24 cellular contexts compared by ENCODE assay signal in genomic region chr1:198270421-198270820, GRCh38.
A peak's percentile ranks its signal among the peaks of the same experiment; 100 is the strongest.
DNase-seq lines count a peak whose midpoint lies in the region; ATAC-seq, FAIRE-seq and TF ChIP-seq lines count a peak whose summit lies in the region.
"Had no signal": no experiment of that assay in that cellular context is flagged by ENCODE, and none has a peak within 500 bp of the region (broad histone marks: within the 10 kb centered on the region; RNA-seq: fewer than 3 reads in every experiment).

No MANE protein-coding gene starts in this region.

- TF ChIP-seq CTCF in SK-N-SH (IDR thresholded peaks at IDR 0.05) = no peak
- no peak for TF ChIP-seq CTCF in A549 (IDR thresholded peaks at IDR 0.05)
- TF ChIP-seq CTCF in RWPE2 (IDR thresholded peaks at IDR 0.05; ENCODE audit: poor library complexity, severe bottlenecking) = no peak

- no peaks in the 10 kb centered on the region for H3K9me3 ChIP-seq in SK-N-SH
- H3K9me3 ChIP-seq in A549 = no peaks in the 10 kb centered on the region
- no peaks in the 10 kb centered on the region for H3K9me3 ChIP-seq in RWPE2 (ENCODE audit: severe bottlenecking)
- H3K9me3 ChIP-seq: SJCRH30 had no signal

- peaks cover 91% of the 10 kb centered on the region for H3K79me2 ChIP-seq in SK-N-SH (ENCODE audit: insufficient read depth)

- H3K4me3 ChIP-seq in SK-N-SH (ENCODE audit: low read depth in 2 of 2, low read length in 1 of 2) (no peak overlapping the region), A549 (no peak overlapping the region), RWPE2 (ENCODE audit: severe bottlenecking) (no peak overlapping the region)
- H3K4me3 ChIP-seq: GM23338, SJCRH30 had no signal

- peak overlapping the region; percentile 9; the same call in 1 of the 2 replicates for H3K4me2 ChIP-seq in SK-N-SH
- no peak overlapping the region for H3K4me2 ChIP-seq in A549
- H3K4me2 ChIP-seq: GM23338 had no signal

- no peak for TF ChIP-seq EP300 in SK-N-SH (IDR thresholded peaks at IDR 0.05; ENCODE audit: borderline replicate concordance in 1 of 2, low read depth in 1 of 2, low read length in 1 of 2)
- TF ChIP-seq EP300 in A549 (IDR thresholded peaks at IDR 0.05) = no peak

- TF ChIP-seq RAD21 in SK-N-SH (IDR thresholded peaks at IDR 0.05; ENCODE audit: low read length) (no peak), A549 (conservative IDR thresholded peaks at IDR 0.05 in 1 of 2, IDR thresholded peaks at IDR 0.05 in 1 of 2) (no peak)

- CTCF ChIA-PET in SK-N-SH (lab: Yijun Ruan, JAX) = interaction anchor here (1.1 kb wide), 1 partner anchor 101 kb away, joined by 3 read pairs; no protein-coding TSS in a partner anchor
- CTCF ChIA-PET in A549 (lab: Yijun Ruan, JAX) = interaction anchor here (2.1 kb wide), 1 partner anchor 9 kb away, joined by 5 read pairs; no protein-coding TSS in a partner anchor

- no peak overlapping the region for H3K9ac ChIP-seq in SK-N-SH

- no peak for TF ChIP-seq POLR2A in A549 (IDR thresholded peaks at IDR 0.05; ENCODE audit: low read length)

- H3K27me3 ChIP-seq in SK-N-SH (ENCODE audit: insufficient read depth) (no peaks in the 10 kb centered on the region), RWPE2 (ENCODE audit: insufficient read depth, poor library complexity, severe bottlenecking) (no peaks in the 10 kb centered on the region)
- H3K27me3 ChIP-seq: SJCRH30 had no signal

- H2AFZ ChIP-seq in SK-N-SH (ENCODE audit: low read depth) = no peak overlapping the region
- H2AFZ ChIP-seq: GM23338 had no signal

- DNase-seq in SK-N-SH (no peak), A549 (ENCODE audit: low read depth in 1 of 2, low spot score in 1 of 2) (no peak), RWPE2 (ENCODE audit: low spot score) (no peak), lung microvascular endothelial cell (ENCODE audit: low read depth in 2 of 2) (peak; percentile 39 to 44), NCI-H146 (lab: John Stamatoyannopoulos, UW) (no peak)
- DNase-seq: Calu3, DMS79 treated with DMSO at 0.1 percent for 48 hours, GF-D8, H9, Kasumi-1, MV-4-11, NCI-H1105, NCI-H1436 treated with DMSO at 0.1 percent for 48 hours, NCI-H1930, NCI-H2107, NCI-H524 treated with DMSO at 0.1 percent for 48 hours, NCI-H774, SJCRH30 had no signal

- no peaks in the 10 kb centered on the region for H3K9me2 ChIP-seq in SK-N-SH

- peaks cover 32 to 55% of the 10 kb centered on the region in 2 experiments; a peak in 3 of 4 replicates for H3K4me1 ChIP-seq in SK-N-SH (ENCODE audit: control insufficient read depth in 1 of 2, insufficient read depth in 2 of 2, low read depth in 1 of 2, low read length in 1 of 2)
- H3K4me1 ChIP-seq in A549 = peaks cover 20% of the 10 kb centered on the region; the same call in 2 of the 3 replicates
- peaks cover 46% of the 10 kb centered on the region for H3K4me1 ChIP-seq in RWPE2 (ENCODE audit: insufficient read depth, poor library complexity, severe bottlenecking)
- H3K4me1 ChIP-seq: SJCRH30 had no signal

- peaks cover 90% of the 10 kb centered on the region for H3F3A ChIP-seq in SK-N-SH (replicated peaks; ENCODE audit: insufficient read depth)

- 35% methylated on average over 1 of the region's 1 CpG for WGBS in SK-N-SH (ENCODE audit: low lambda C conversion rate)
- WGBS in A549 (ENCODE audit: missing lambda C conversion rate) = 25% methylated on average over 1 of the region's 1 CpG

- ATAC-seq in SK-N-SH treated with all-trans-retinoic acid at 6 μM for 48 hours = no peak
- ATAC-seq in A549 = no peak
- no peak for ATAC-seq in RWPE2 (ENCODE audit: low read depth)
- ATAC-seq in HG02981 (IDR thresholded peaks at IDR 0.05; ENCODE audit: unreplicated experiment) = no peak
- ATAC-seq: GM23338 had no signal

- peaks cover 35 to 37% of the 10 kb centered on the region in 2 experiments for H3K36me3 ChIP-seq in SK-N-SH (replicated peaks in 1 of 2; ENCODE audit: control insufficient read depth in 1 of 2, insufficient read depth in 2 of 2, low read length in 1 of 2)
- peaks cover 8% of the 10 kb centered on the region for H3K36me3 ChIP-seq in RWPE2 (ENCODE audit: low read depth)
- H3K36me3 ChIP-seq: SJCRH30 had no signal

- POLR2A ChIA-PET in SK-N-SH (lab: Yijun Ruan, JAX) (no interaction called here), A549 (lab: Yijun Ruan, JAX) (no interaction called here)

- H4K20me1 ChIP-seq in SK-N-SH (ENCODE audit: insufficient read depth) = no peaks in the 10 kb centered on the region

- H3K27ac ChIP-seq in SK-N-SH (ENCODE audit: low read depth in 2 of 2, low read length in 1 of 2) (peak overlapping the region; percentile 85 to 93; a peak in 3 of 4 replicates), A549 (no peak overlapping the region), RWPE2 (ENCODE audit: poor library complexity, severe bottlenecking) (peak overlapping the region; percentile 71)
- H3K27ac ChIP-seq: 22Rv1, HL-60, SJCRH30 had no signal

- no peak for FAIRE-seq in A549 (lab: Jason Lieb, UNC)
- FAIRE-seq: GM12891 had no signal

TF ChIP-seq in SK-N-SH, 30 proteins besides CTCF, POLR2A, EP300 and RAD21 (continues in another document):
- TF ChIP-seq JUND (IDR thresholded peaks at IDR 0.05) = no peak
- TF ChIP-seq TEAD4 (IDR thresholded peaks at IDR 0.05; ENCODE audit: borderline replicate concordance, insufficient read depth) = no peak
- no peak for TF ChIP-seq IRF3 (IDR thresholded peaks at IDR 0.05; ENCODE audit: low read depth, low read length)
- no peak for TF ChIP-seq RXRA (IDR thresholded peaks at IDR 0.05; ENCODE audit: borderline replicate concordance, low read depth)
- TF ChIP-seq MXI1 (IDR thresholded peaks at IDR 0.05; ENCODE audit: low read depth, low read length) = no peak
- TF ChIP-seq NFIC (IDR thresholded peaks at IDR 0.05; ENCODE audit: borderline replicate concordance) = no peak; the same call in 1 of the 2 replicates
- TF ChIP-seq RCOR1 (IDR thresholded peaks at IDR 0.05; ENCODE audit: low read length) = no peak

TF ChIP-seq in SK-N-SH treated with all-trans-retinoic acid at 6 μM for 48 hours, 23 proteins besides CTCF, POLR2A, EP300 and RAD21 (continues in another document):
- TF ChIP-seq, protein P1, sequence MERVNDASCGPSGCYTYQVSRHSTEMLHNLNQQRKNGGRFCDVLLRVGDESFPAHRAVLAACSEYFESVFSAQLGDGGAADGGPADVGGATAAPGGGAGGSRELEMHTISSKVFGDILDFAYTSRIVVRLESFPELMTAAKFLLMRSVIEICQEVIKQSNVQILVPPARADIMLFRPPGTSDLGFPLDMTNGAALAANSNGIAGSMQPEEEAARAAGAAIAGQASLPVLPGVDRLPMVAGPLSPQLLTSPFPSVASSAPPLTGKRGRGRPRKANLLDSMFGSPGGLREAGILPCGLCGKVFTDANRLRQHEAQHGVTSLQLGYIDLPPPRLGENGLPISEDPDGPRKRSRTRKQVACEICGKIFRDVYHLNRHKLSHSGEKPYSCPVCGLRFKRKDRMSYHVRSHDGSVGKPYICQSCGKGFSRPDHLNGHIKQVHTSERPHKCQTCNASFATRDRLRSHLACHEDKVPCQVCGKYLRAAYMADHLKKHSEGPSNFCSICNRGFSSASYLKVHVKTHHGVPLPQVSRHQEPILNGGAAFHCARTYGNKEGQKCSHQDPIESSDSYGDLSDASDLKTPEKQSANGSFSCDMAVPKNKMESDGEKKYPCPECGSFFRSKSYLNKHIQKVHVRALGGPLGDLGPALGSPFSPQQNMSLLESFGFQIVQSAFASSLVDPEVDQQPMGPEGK (CRISPR knock-in tag; IDR thresholded peaks at IDR 0.05; ENCODE audit: borderline replicate concordance) = no peak
- TF ChIP-seq ZNF565 (CRISPR knock-in tag; conservative IDR thresholded peaks at IDR 0.05; ENCODE audit: low read depth) (no peak), CSDC2 (CRISPR knock-in tag; IDR thresholded peaks at IDR 0.05) (no peak), ZC3H10 (CRISPR knock-in tag; IDR thresholded peaks at IDR 0.05) (no peak), SNAI2 (CRISPR knock-in tag; IDR thresholded peaks at IDR 0.05) (no peak), OSR1 (CRISPR knock-in tag; IDR thresholded peaks at IDR 0.05) (no peak), ISL1 (CRISPR knock-in tag; IDR thresholded peaks at IDR 0.05) (no peak), GLIS3 (CRISPR knock-in tag; IDR thresholded peaks at IDR 0.05) (no peak), ZFP3 (CRISPR knock-in tag; IDR thresholded peaks at IDR 0.05) (no peak), BACH2 (CRISPR knock-in tag; IDR thresholded peaks at IDR 0.05; ENCODE audit: borderline replicate concordance) (no peak)

TF ChIP-seq in A549, 52 proteins besides CTCF, POLR2A, EP300 and RAD21:
- TF ChIP-seq CHD4 (IDR thresholded peaks at IDR 0.05; ENCODE audit: borderline replicate concordance) (no peak), MAFK (IDR thresholded peaks at IDR 0.05; ENCODE audit: partially characterized antibody) (peak; percentile 51)

Comparison
In these comparisons a context has a peak if more than half of its experiments do, and no peak if none do; other contexts are left out.
1. DNase-seq: peak in lung microvascular endothelial cell (2 of 2); none in SK-N-SH (single experiment), A549 (0 of 2), RWPE2 (single experiment) and NCI-H146 (single experiment).
2. H3K27ac ChIP-seq: peak in SK-N-SH (2 of 2) and RWPE2 (single experiment); none in A549 (0 of 2).